In the genomic region with DNA sequence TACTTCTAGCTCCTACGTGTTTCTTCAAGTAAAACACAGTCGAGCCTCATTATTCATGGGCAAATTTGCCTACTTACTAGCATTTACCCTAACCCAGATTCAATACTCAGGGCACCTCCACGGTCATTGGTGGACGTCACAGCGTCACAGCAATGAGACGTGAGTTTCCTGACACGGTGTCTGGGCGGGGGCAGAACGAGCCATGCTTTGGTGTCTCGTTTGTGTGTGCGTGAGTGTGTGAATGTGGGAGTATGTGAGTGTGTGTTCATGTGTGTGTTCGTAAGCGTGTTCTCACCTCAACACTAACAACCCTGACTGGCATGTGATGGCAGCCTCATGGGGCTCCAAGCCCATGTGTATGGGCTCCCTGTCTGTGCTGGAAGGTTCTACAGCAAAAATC, we compare ENCODE assay signal across 15 cellular contexts. TPM values are rescaled to one million over a fixed set of nuclear protein-coding genes. Genes with fewer than 3 reads are reported as not detected.
DNase-seq lines count a peak whose midpoint lies in the region; ATAC-seq, FAIRE-seq and TF ChIP-seq lines count a peak whose summit lies in the region.
"Had no signal": no experiment of that assay in that cellular context is flagged by ENCODE, and none has a peak within 500 bp of the region (broad histone marks: within the 10 kb centered on the region; RNA-seq: fewer than 3 reads in every experiment).

No MANE protein-coding gene starts in this region.

- no peaks in the 10 kb centered on the region for H3K36me3 ChIP-seq in K562 (ENCODE audit: control insufficient read depth, insufficient read depth, low read length)
- no peaks in the 10 kb centered on the region for H3K36me3 ChIP-seq in liver (ENCODE audit: control insufficient read depth in 4 of 4, insufficient read depth in 3 of 4, low read depth in 1 of 4, low read length in 3 of 4)
- no peaks in the 10 kb centered on the region for H3K36me3 ChIP-seq in Karpas-422 (ENCODE audit: insufficient read depth, low read length)
- H3K36me3 ChIP-seq: WERI-Rb-1 had no signal

- FAIRE-seq in K562 (lab: Jason Lieb, UNC) = peak; percentile 29
- FAIRE-seq: GM18507, islet of Langerhans had no signal

- no peaks in the 10 kb centered on the region for H3K36me3 Mint-ChIP-seq in CD14-positive monocyte

- no peak overlapping the region for H3K4me3 ChIP-seq in K562
- H3K4me3 ChIP-seq in liver (ENCODE audit: low read depth in 1 of 3, low read length in 3 of 3) = no peak overlapping the region
- H3K4me3 ChIP-seq in skin epidermis = no peak overlapping the region
- no peak overlapping the region for H3K4me3 ChIP-seq in Karpas-422 (ENCODE audit: low read length)

- H3K27me3 ChIP-seq in K562 (ENCODE audit: control insufficient read depth in 2 of 2, insufficient read depth in 2 of 2, low read length in 2 of 2) = peaks cover 80 to 93% of the 10 kb centered on the region in 2 experiments
- no peaks in the 10 kb centered on the region for H3K27me3 ChIP-seq in liver (ENCODE audit: control insufficient read depth in 4 of 4, insufficient read depth in 4 of 4, low read length in 3 of 4)
- no peaks in the 10 kb centered on the region for H3K27me3 ChIP-seq in Karpas-422 (ENCODE audit: low read length)

- POLR2A ChIA-PET in K562 (lab: Yijun Ruan, JAX) = interaction anchor here (1.0 to 2.7 kb wide), 4 partner anchors 9 to 23 kb away, joined by 3 to 10 read pairs (median 4); no protein-coding TSS in a partner anchor

- H3K4me3 Mint-ChIP-seq in CD14-positive monocyte = no peak overlapping the region
- H3K4me3 Mint-ChIP-seq: central memory CD8-positive, alpha-beta T cell had no signal

- CTCF ChIA-PET in K562 (lab: Yijun Ruan, JAX; ENCODE audit: low intra/inter-chr PET ratio) = interaction anchor here (0.5 to 0.7 kb wide), 2 partner anchors 132 to 247 kb away, joined by 3 read pairs; no protein-coding TSS in a partner anchor

- H3K9me3 Mint-ChIP-seq in CD14-positive monocyte = peaks cover 0 to 2% (median 0%) of the 10 kb centered on the region in 7 donors
- H3K9me3 Mint-ChIP-seq: central memory CD8-positive, alpha-beta T cell had no signal

- BruUV-seq in K562 (replicated peaks; lab: Mats Ljungman, UMichigan) = no TSS peak

- peaks cover 5 to 14% (median 13%) of the 10 kb centered on the region in 3 donors for H3K27me3 Mint-ChIP-seq in CD14-positive monocyte (ENCODE audit: low read depth in 3 of 3)

- no peak overlapping the region for H3K9ac ChIP-seq in K562 (ENCODE audit: insufficient read depth in 1 of 2, low read depth in 2 of 2, low read length in 2 of 2)
- H3K9ac ChIP-seq in liver (ENCODE audit: low read depth in 1 of 2, low read length in 2 of 2) = no peak overlapping the region
- no peak overlapping the region for H3K9ac ChIP-seq in Karpas-422 (ENCODE audit: low read length)

- no peak for TF ChIP-seq POLR2A in K562 (conservative IDR thresholded peaks at IDR 0.05)

- intact Hi-C loops in CD14-positive monocyte (cut with micrococcal nuclease) (no loop called here), K562 (cut with micrococcal nuclease) (loop anchor here (2.0 kb wide), 1 partner anchor 51 kb away; no protein-coding TSS in a partner anchor)

- H3K27ac Mint-ChIP-seq in CD14-positive monocyte = peak overlapping the region in 1 of 7 donors; percentile 49

- H3K27ac ChIP-seq in K562 (ENCODE audit: extremely low read depth, low read depth, low read length) (no peak overlapping the region), liver (ENCODE audit: low read depth in 1 of 2, low read length in 2 of 2) (peak overlapping the region; percentile 13 to 59), skin epidermis (peak overlapping the region in 13 of 21 experiments; percentile 4 to 69 (median 50)), Karpas-422 (ENCODE audit: low read length) (no peak overlapping the region)
- H3K27ac ChIP-seq: WERI-Rb-1 had no signal

- H3K9me2 ChIP-seq in Karpas-422 (replicated peaks; ENCODE audit: insufficient read depth, low read length) = no peaks in the 10 kb centered on the region

- H2AFZ ChIP-seq in K562 (ENCODE audit: low read depth, low read length) (peak overlapping the region; percentile 9; the same call in 1 of the 2 replicates), Karpas-422 (ENCODE audit: low read length) (no peak overlapping the region)

- in situ Hi-C loops in K562 (cut with MboI) = no loop called here

- no peaks in the 10 kb centered on the region for H3K9me1 ChIP-seq in K562 (ENCODE audit: control insufficient read depth, insufficient read depth, low read length)

- H3K9me3 ChIP-seq in K562 (replicated peaks; ENCODE audit: control insufficient read depth, insufficient read depth, low read depth, low read length) (peaks cover 3% of the 10 kb centered on the region; the same call in 1 of the 2 replicates), liver (ENCODE audit: control insufficient read depth in 4 of 4, low read length in 3 of 4) (no peaks in the 10 kb centered on the region), Karpas-422 (ENCODE audit: low read length) (no peaks in the 10 kb centered on the region)

- H3K4me1 ChIP-seq in K562 (replicated peaks in 1 of 2; ENCODE audit: control insufficient read depth in 2 of 2, insufficient read depth in 2 of 2, low read length in 2 of 2) (peaks cover 6 to 50% of the 10 kb centered on the region in 2 experiments; a peak in 4 of 5 replicates), liver (ENCODE audit: control insufficient read depth in 4 of 4, insufficient read depth in 4 of 4, low read length in 3 of 4) (peaks cover 0 to 3% (median 2%) of the 10 kb centered on the region in 4 donors), Karpas-422 (ENCODE audit: low read length) (no peaks in the 10 kb centered on the region)

- H4K20me1 ChIP-seq in K562 (replicated peaks; ENCODE audit: control insufficient read depth, insufficient read depth, low read length) (peaks cover 29% of the 10 kb centered on the region), Karpas-422 (ENCODE audit: insufficient read depth, low read depth, low read length) (no peaks in the 10 kb centered on the region)

- WGBS in K562 (ENCODE audit: insufficient coverage, low coverage, missing lambda C conversion rate) = 11% methylated on average over 13 of the region's 13 CpGs
- 86% methylated on average over 13 of the region's 13 CpGs for WGBS in liver

- no peak for TF ChIP-seq EP300 in K562 (IDR thresholded peaks at IDR 0.05; ENCODE audit: low read length)

- H3K4me2 ChIP-seq in K562 (ENCODE audit: insufficient read depth, low read length) (no peak overlapping the region), Karpas-422 (ENCODE audit: low read depth, low read length, poor library complexity, severe bottlenecking) (no peak overlapping the region)

- H3K79me2 ChIP-seq in K562 (ENCODE audit: control insufficient read depth, insufficient read depth, low read length) (no peaks in the 10 kb centered on the region), Karpas-422 (ENCODE audit: low read length) (no peaks in the 10 kb centered on the region)

- TF ChIP-seq CTCF in CD14-positive monocyte (IDR thresholded peaks at IDR 0.05) (no peak), K562 (IDR thresholded peaks at IDR 0.05 in 2 of 3, conservative IDR thresholded peaks at IDR 0.05 in 1 of 3; ENCODE audit: insufficient read depth in 2 of 3, low read depth in 1 of 3, low read length in 3 of 3) (no peak), liver (IDR thresholded peaks at IDR 0.05; ENCODE audit: low read depth, low read length, missing input control) (no peak)

- DNase-seq in CD14-positive monocyte (ENCODE audit: low spot score) (peak; percentile 10), K562 (ENCODE audit: extremely low read depth in 1 of 4, low spot score in 3 of 4) (no peak), Karpas-422 (no peak), NCI-H345 (lab: John Stamatoyannopoulos, UW) (no peak)
- DNase-seq: Kasumi-1; stimulated activated CD4-positive, alpha-beta T cell treated with anti-CD3 and anti-CD28 coated beads, Interleukin-4, amount 100 ng/mL, for 24 hours; SW 1271; WERI-Rb-1 had no signal

- ATAC-seq in K562 (no peak), GM18858 (IDR thresholded peaks at IDR 0.05; ENCODE audit: unreplicated experiment) (no peak), GM21723 (IDR thresholded peaks at IDR 0.05; ENCODE audit: unreplicated experiment) (no peak)

- H3K4me1 Mint-ChIP-seq in CD14-positive monocyte = no peaks in the 10 kb centered on the region
- H3K4me1 Mint-ChIP-seq: central memory CD8-positive, alpha-beta T cell had no signal

- TF ChIP-seq RAD21 in K562 (CRISPR knock-in tag; conservative IDR thresholded peaks at IDR 0.05 in 1 of 2, IDR thresholded peaks at IDR 0.05 in 1 of 2) (no peak), liver (IDR thresholded peaks at IDR 0.05) (no peak)

TF ChIP-seq in K562, 482 proteins besides CTCF, POLR2A, EP300 and RAD21 (continues in another document):
- no peak for TF ChIP-seq MEF2A (IDR thresholded peaks at IDR 0.05; ENCODE audit: control insufficient read depth, low read depth, low read length)

TF ChIP-seq in liver, 16 proteins besides CTCF, POLR2A, EP300 and RAD21 (continues in another document):
- TF ChIP-seq FOXA1 (IDR thresholded peaks at IDR 0.05) = no peak
- no peak for TF ChIP-seq EGR1 (IDR thresholded peaks at IDR 0.05; ENCODE audit: low read depth in 2 of 2)

RNA-seq across cellular contexts. Expression of gene COL18A1, which starts 17.5 kb away (rescaled TPM):
- polyA plus RNA-seq in CD14-positive monocyte (1 to 10 TPM in 1 of 2 donors, under 1 TPM in 1; 0.80 to 1.1 TPM), K562 (2011; rRNA removed) (4.9 and 16.8 TPM in 2 replicates), K562 (2014; fragmentation: Illumina TruSeq; extraction: Trizol) (2.0 and 5.5 TPM in 2 replicates), K562 (2014; fragmentation: Nextera tagmentation; extraction: Ambion mirVana) (under 1 TPM; 0.14 to 0.25 TPM), K562 (2014; rRNA removed) (7.8 and 11.8 TPM in 2 replicates), liver (100 to 1,000 TPM in 1 of 2 donors, 10 to 100 TPM in 1; 44.9 to 255 TPM)
- 18.2 and 47.1 TPM in 2 replicates for total RNA-seq in K562 (2011; cell fraction: chromatin; rRNA removed; ENCODE audit: low replicate concordance)
- total RNA-seq in K562 (2011; cell fraction: nucleolus; rRNA removed) = 42.8 and 53.0 TPM in 2 replicates
- total RNA-seq in K562 (2011; cell fraction: nucleoplasm; rRNA removed) = 26.1 and 28.1 TPM in 2 replicates
- total RNA-seq in K562 (2014; rRNA removed) (12.0 and 16.1 TPM in 2 replicates), K562 (2014; rRNA removed; fragmentation: Illumina TruSeq; extraction: Trizol) (0.54 and 1.1 TPM in 2 replicates), K562 (2015; rRNA removed; fragmentation: Illumina TruSeq; extraction: Trizol) (1.6 and 2.3 TPM in 2 replicates), K562 (2021) (16.1 and 16.4 TPM in 2 replicates), liver (100 to 1,000 TPM; 209 to 308 TPM)
- polyA plus RNA-seq in K562 (2011; cell fraction: cytosol; rRNA removed) = 23.2 and 39.2 TPM in 2 replicates
- polyA plus RNA-seq in K562 (2011; cell fraction: nucleus; rRNA removed) = 67.4 and 83.8 TPM in 2 replicates
- polyA plus RNA-seq in K562 (2012) = 6.2 and 11.5 TPM in 2 replicates
- 2.9 and 3.3 TPM in 2 replicates for polyA minus RNA-seq in K562 (2011; rRNA and poly(A)+ RNA removed)
- 11.5 and 49.2 TPM in 2 replicates for polyA minus RNA-seq in K562 (2011; cell fraction: cytosol; rRNA and poly(A)+ RNA removed)
- polyA minus RNA-seq in K562 (2011; cell fraction: nucleus; rRNA and poly(A)+ RNA removed) = 11.6 and 22.0 TPM in 2 replicates
- total RNA-seq in Karpas-422 (2014; rRNA removed; shearing (Covaris generic); ENCODE audit: low replicate concordance) = 0.11 and 0.36 TPM in 2 replicates

Comparison
In these comparisons a context has a peak if more than half of its experiments do, and no peak if none do; other contexts are left out.
1. H3K27ac ChIP-seq: peak in liver (2 of 2) and skin epidermis (13 of 21); none in K562 (single experiment) and Karpas-422 (single experiment).